ENCODE assay signal across 10 cellular contexts in the genomic region with DNA sequence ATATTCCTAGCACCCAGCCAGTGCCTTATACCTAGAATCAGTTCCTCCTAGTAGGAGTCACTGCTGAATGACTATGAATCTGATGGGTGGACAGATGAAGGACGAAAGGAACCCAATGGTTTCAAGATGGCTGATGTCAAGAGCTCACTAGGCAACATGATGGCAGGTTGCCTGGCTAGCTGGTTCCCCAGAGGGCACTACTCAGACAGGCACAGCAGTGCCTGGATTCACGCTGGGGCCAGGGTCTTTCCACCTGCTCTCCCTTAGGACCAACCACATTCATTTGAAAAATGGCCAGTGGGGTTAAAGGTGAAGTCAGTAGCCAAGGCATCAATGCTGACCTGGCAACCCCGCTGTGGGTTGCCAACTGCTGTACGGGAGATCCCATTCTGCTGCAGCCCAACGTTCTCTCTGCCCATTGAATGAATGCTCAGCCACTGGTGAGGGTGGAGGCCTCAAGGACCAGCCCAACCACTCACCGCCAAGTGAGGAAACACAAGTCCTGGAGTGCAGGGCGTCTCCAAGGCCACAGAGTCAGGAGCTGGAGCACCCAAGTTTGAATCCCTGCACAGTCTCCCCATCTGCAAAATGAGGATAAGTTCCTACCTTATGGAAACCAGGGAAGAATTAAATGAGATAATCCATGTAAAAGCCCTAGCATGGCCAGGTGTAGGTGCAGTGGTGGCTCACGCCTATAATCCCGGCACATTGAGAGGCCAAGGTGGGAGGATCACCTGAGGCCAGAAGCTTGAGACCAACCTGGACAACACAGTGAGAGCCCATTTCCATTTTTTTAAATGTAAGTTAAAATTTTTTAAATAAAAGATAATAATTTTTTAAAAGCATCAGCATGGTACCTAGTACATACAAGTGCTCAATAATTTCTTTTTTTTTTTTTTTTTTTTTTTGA. TPM values are rescaled to one million over a fixed set of nuclear protein-coding genes. Genes with fewer than 3 reads are reported as not detected.
DNase-seq lines count a peak whose midpoint lies in the region; ATAC-seq and TF ChIP-seq lines count a peak whose summit lies in the region.
"Had no signal": no experiment of that assay in that cellular context is flagged by ENCODE, and none has a peak within 500 bp of the region (broad histone marks: within the 10 kb centered on the region; RNA-seq: fewer than 3 reads in every experiment).

No MANE protein-coding gene starts in this region.

- peak overlapping the region; percentile 69 for H3K4me3 Mint-ChIP-seq in stimulated activated naive CD8-positive, alpha-beta T cell treated with anti-CD3 and anti-CD28 coated beads, Interleukin-15, Interleukin-2, amounts not matched to agents 100 ng/mL and 50 ng/mL, for 24 hours

- DNase-seq in stimulated activated naive CD8-positive, alpha-beta T cell treated with anti-CD3 and anti-CD28 coated beads, Interleukin-15, Interleukin-2, amounts not matched to agents 100 U/mL and 50 U/mL, for 24 hours = no peak
- DNase-seq in breast epithelium (ENCODE audit: low spot score in 2 of 2) (no peak), HPDE6-E6E7 (ENCODE audit: extremely low spot score) (no peak)
- DNase-seq: DND-41, NCI-H1105 treated with DMSO at 0.1 percent for 48 hours had no signal

- H3K27ac ChIP-seq in breast epithelium (peak overlapping the region; percentile 92 to 95), muscle layer of colon (ENCODE audit: low read depth, low read length) (peak overlapping the region; percentile 36)

- no peaks in the 10 kb centered on the region for H3K27me3 Mint-ChIP-seq in stimulated activated naive CD8-positive, alpha-beta T cell treated with anti-CD3 and anti-CD28 coated beads, Interleukin-15, Interleukin-2, amounts not matched to agents 100 ng/mL and 50 ng/mL, for 24 hours

- no peak for TF ChIP-seq CTCF in breast epithelium (IDR thresholded peaks at IDR 0.05)

- H3K4me1 ChIP-seq in breast epithelium (peaks cover 11 to 57% of the 10 kb centered on the region in 2 donors), muscle layer of colon (ENCODE audit: insufficient read depth, low read length) (peaks cover 86% of the 10 kb centered on the region)

- no peak for TF ChIP-seq POLR2A in breast epithelium (IDR thresholded peaks at IDR 0.05)

- H3K36me3 ChIP-seq in breast epithelium (no peaks in the 10 kb centered on the region), muscle layer of colon (ENCODE audit: insufficient read depth, low read length) (peaks cover 12% of the 10 kb centered on the region)

- peak overlapping the region in 1 of 3 donors; percentile 20 for H3K4me3 ChIP-seq in breast epithelium
- H3K4me3 ChIP-seq in muscle layer of colon (ENCODE audit: low read depth in 1 of 2, low read length in 2 of 2) = peak overlapping the region in 1 of 2 donors; percentile 10

- H3K9ac ChIP-seq in muscle layer of colon (ENCODE audit: low read length) = no peak overlapping the region

- H3K36me3 Mint-ChIP-seq in stimulated activated naive CD8-positive, alpha-beta T cell treated with anti-CD3 and anti-CD28 coated beads, Interleukin-15, Interleukin-2, amounts not matched to agents 100 ng/mL and 50 ng/mL, for 24 hours (ENCODE audit: low read depth) = peaks cover 72% of the 10 kb centered on the region

- H3K27me3 ChIP-seq in breast epithelium (no peaks in the 10 kb centered on the region), muscle layer of colon (ENCODE audit: control insufficient read depth in 1 of 2, insufficient read depth in 2 of 2, low read length in 2 of 2) (no peaks in the 10 kb centered on the region)

- H3K4me1 Mint-ChIP-seq in stimulated activated naive CD8-positive, alpha-beta T cell treated with anti-CD3 and anti-CD28 coated beads, Interleukin-15, Interleukin-2, amounts not matched to agents 100 ng/mL and 50 ng/mL, for 24 hours (ENCODE audit: low read depth) = peaks cover 100% of the 10 kb centered on the region

- ATAC-seq in stimulated activated naive CD8-positive, alpha-beta T cell treated with anti-CD3 and anti-CD28 coated beads, Interleukin-15, Interleukin-2, amounts not matched to agents 100 U/mL and 50 U/mL, for 24 hours = no peak
- no peak for ATAC-seq in GM21447 (IDR thresholded peaks at IDR 0.05; ENCODE audit: unreplicated experiment)
- no peak for ATAC-seq in HG02973 (IDR thresholded peaks at IDR 0.05; ENCODE audit: unreplicated experiment)
- ATAC-seq in GM21360 (IDR thresholded peaks at IDR 0.05; ENCODE audit: unreplicated experiment) = no peak

- no peaks in the 10 kb centered on the region for H3K9me3 Mint-ChIP-seq in stimulated activated naive CD8-positive, alpha-beta T cell treated with anti-CD3 and anti-CD28 coated beads, Interleukin-15, Interleukin-2, amounts not matched to agents 100 ng/mL and 50 ng/mL, for 24 hours

- intact Hi-C loops in breast epithelium (cut with DNase I; ENCODE audit: low total_unique reads) = loop anchor here (10.0 kb wide), 1 partner anchor 51 kb away; no protein-coding TSS in a partner anchor

- no peaks in the 10 kb centered on the region for H3K9me3 ChIP-seq in breast epithelium
- no peaks in the 10 kb centered on the region for H3K9me3 ChIP-seq in muscle layer of colon (ENCODE audit: low read length)

- peak overlapping the region; percentile 93 for H3K27ac Mint-ChIP-seq in stimulated activated naive CD8-positive, alpha-beta T cell treated with anti-CD3 and anti-CD28 coated beads, Interleukin-15, Interleukin-2, amounts not matched to agents 100 ng/mL and 50 ng/mL, for 24 hours

RNA-seq across cellular contexts. Expression of a gene that starts 12.4 kb away (rescaled TPM):
- 100 to 1,000 TPM; 169 to 392 (median 268) TPM for total RNA-seq in breast epithelium
